In the genomic region with DNA sequence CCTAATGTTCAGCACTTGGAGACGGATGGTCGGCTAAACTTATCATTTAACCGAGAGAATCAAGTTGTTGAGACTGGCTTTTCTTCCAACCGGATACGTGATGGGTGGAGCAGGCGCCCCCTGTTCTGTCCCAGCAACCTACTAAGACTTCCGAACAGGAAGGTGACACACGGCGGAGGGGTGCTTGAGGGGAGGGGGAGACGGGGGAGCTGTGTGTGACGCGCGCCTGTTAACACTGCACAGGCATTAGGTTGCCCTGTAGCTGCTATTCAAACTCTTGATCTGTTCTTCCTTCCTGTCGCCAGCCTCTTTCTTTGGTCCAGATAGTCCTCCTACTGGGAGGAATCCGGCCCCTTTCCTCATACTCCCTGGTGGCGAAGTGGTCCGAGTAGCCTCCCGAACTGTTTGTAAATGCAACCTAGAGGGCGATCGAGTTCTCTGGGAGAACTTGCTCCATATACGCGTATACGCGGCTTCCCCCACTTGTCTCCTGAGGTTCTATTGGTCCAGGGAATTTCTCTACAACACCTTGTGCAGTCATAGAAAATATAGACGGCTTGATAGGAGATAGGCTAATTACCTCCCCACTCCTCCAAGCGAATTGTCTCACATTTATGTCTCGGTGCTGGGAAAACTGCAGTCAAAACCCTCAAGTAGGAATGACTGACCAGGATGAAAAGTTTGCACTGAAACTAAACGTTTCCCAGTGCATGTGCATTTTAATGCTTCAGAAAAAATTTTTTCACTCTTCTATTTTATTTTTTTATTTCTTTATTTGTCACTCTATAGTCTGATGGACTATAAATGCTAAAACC, we compare ENCODE assay signal across 8 cellular contexts.
DNase-seq lines count a peak whose midpoint lies in the region; TF ChIP-seq lines count a peak whose summit lies in the region.

No MANE protein-coding gene starts in this region.

- peaks cover 4% of the 10 kb centered on the region for H3K36me3 Mint-ChIP-seq in nephron (ENCODE audit: low read depth)

- H3K4me3 ChIP-seq in foreskin fibroblast (ENCODE audit: low read depth in 1 of 2, low read length in 2 of 2) = peak overlapping the region; percentile 57 to 69

- peak overlapping the region; percentile 85 to 86 (median 86) for H3K4me3 Mint-ChIP-seq in nephron

- in situ Hi-C loops in Caki2 (cut with HindIII; ENCODE audit: low pct_unique_long_range_greater_than_20kb, low sequenced_read_pairs) = no loop called here

- TF ChIP-seq CTCF in foreskin fibroblast (IDR thresholded peaks at IDR 0.05; ENCODE audit: low read depth, low read length) (peak; percentile 86), nephron (IDR thresholded peaks at IDR 0.05; ENCODE audit: unreplicated experiment in 3 of 3) (peak; percentile 82 to 87 (median 86))

- H3K9me3 Mint-ChIP-seq in nephron = no peaks in the 10 kb centered on the region

- peak overlapping the region; percentile 51 to 80 (median 68) for H3K27ac Mint-ChIP-seq in nephron

- DNase-seq in Caki2 (ENCODE audit: low read depth) (peak; percentile 88), HPDE6-E6E7 (ENCODE audit: extremely low spot score) (peak; percentile 62), SHP77 (lab: John Stamatoyannopoulos, UW) (peak; percentile 63 to 73), foreskin fibroblast (peak; percentile 94 to 97), DMS153 treated with DMSO at 0.1 percent for 48 hours (lab: John Stamatoyannopoulos, UW; ENCODE audit: unreplicated experiment) (no peak)
- DNase-seq in activated gamma-delta T cell treated with anti-CD3 and anti-CD28 coated beads, Interleukin-2, amount 50 U/mL, for 16 hours (ENCODE audit: low read depth) = peak; percentile 76
- DNase-seq in stimulated activated naive CD4-positive, alpha-beta T cell (lab: John Stamatoyannopoulos, UW) = peak; percentile 71 to 85 (median 78)

- H3K27me3 Mint-ChIP-seq in nephron (ENCODE audit: low read depth) = peaks cover 24% of the 10 kb centered on the region

- peaks cover 24% of the 10 kb centered on the region for H3K4me1 Mint-ChIP-seq in nephron
